Comparison of ENCODE assay signal across 16 cellular contexts in the genomic region with DNA sequence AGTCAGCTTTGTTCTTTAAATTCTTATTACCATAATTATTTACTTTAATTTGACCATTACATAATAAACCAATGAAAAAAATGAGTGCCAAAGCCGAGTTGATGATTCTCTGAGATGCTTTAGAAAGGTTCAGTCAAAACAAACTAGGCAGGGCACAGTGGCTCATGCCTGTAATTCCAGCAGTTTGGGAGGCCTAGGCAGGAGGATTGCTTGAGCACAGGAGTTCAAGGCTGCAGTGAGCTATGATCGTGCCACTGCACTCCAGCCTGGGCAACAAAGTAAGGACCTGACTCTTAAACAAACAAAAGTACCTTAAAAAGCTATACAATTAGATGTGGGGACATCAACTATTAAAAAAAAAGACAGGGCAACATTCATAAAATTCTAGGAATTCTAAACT.
DNase-seq lines count a peak whose midpoint lies in the region; ATAC-seq and TF ChIP-seq lines count a peak whose summit lies in the region.
"Had no signal": no experiment of that assay in that cellular context is flagged by ENCODE, and none has a peak within 500 bp of the region (broad histone marks: within the 10 kb centered on the region; RNA-seq: fewer than 3 reads in every experiment).

No MANE protein-coding gene starts in this region.

- no peak for DNase-seq in activated CD4-positive, alpha-beta T cell treated with anti-CD3 and anti-CD28 coated beads for 36 hours
- DNase-seq in activated CD4-positive, alpha-beta T cell treated with anti-CD3 and anti-CD28 coated beads, Interleukin-2, amount 50 U/mL, for 1 hour: no peak
- no peak for DNase-seq in CD4-positive, alpha-beta T cell
- DNase-seq in activated CD8-positive, alpha-beta T cell treated with anti-CD3 and anti-CD28 coated beads, Interleukin-2, amount 10 ng/mL, durations not matched to agents 7 days and 5 days: no peak
- DNase-seq in naive thymus-derived CD8-positive, alpha-beta T cell: no peak
- DNase-seq in tibial nerve (ENCODE audit: low spot score in 2 of 2) (no peak), NCI-H1048 (lab: John Stamatoyannopoulos, UW) (no peak)
- DNase-seq: BE2C, DND-41, GOT3, NCI-H1092 treated with DMSO at 0.1 percent for 48 hours, NCI-H2081 treated with DMSO at 0.1 percent for 48 hours, NCI-H510A, NCI-H774 had no signal

- H3K27ac ChIP-seq in CD4-positive, alpha-beta T cell (ENCODE audit: low read depth, low read length): no peak overlapping the region
- no peak overlapping the region for H3K27ac ChIP-seq in tibial nerve
- H3K27ac ChIP-seq: 22Rv1 had no signal

- H3K36me3 Mint-ChIP-seq in activated CD4-positive, alpha-beta T cell treated with anti-CD3 and anti-CD28 coated beads for 36 hours (ENCODE audit: low read depth): peaks cover 21% of the 10 kb centered on the region
- H3K36me3 Mint-ChIP-seq in CD4-positive, alpha-beta T cell (ENCODE audit: low read depth): peaks cover 39% of the 10 kb centered on the region
- H3K36me3 Mint-ChIP-seq in activated CD8-positive, alpha-beta T cell treated with anti-CD3 and anti-CD28 coated beads, Interleukin-2, amount 10 ng/mL, durations not matched to agents 7 days and 5 days (ENCODE audit: low read depth): peaks cover 9% of the 10 kb centered on the region
- H3K36me3 Mint-ChIP-seq in naive thymus-derived CD8-positive, alpha-beta T cell: peaks cover 7 to 39% (median 15%) of the 10 kb centered on the region in 3 donors

- peak; percentile 20 for ATAC-seq in activated CD4-positive, alpha-beta T cell treated with anti-CD3 and anti-CD28 coated beads for 36 hours
- ATAC-seq in CD4-positive, alpha-beta T cell (ENCODE audit: poor library complexity): peak; percentile 27
- peak; percentile 41 for ATAC-seq in activated CD8-positive, alpha-beta T cell treated with anti-CD3 and anti-CD28 coated beads, Interleukin-2, amount 10 ng/mL, durations not matched to agents 7 days and 5 days
- ATAC-seq in naive thymus-derived CD8-positive, alpha-beta T cell: peak; percentile 33 to 52
- ATAC-seq in HG03521 (IDR thresholded peaks at IDR 0.05; ENCODE audit: unreplicated experiment): no peak

- H3K4me1 ChIP-seq in tibial nerve: peaks cover 0 to 37% (median 7%) of the 10 kb centered on the region in 4 donors
- H3K4me1 ChIP-seq: BE2C had no signal

- WGBS in tibial nerve, 2 donors: 80 to 89% methylated on average over 2 of the region's 2 CpGs

- CTCF ChIA-PET in activated CD4-positive, alpha-beta T cell treated with anti-CD3 and anti-CD28 coated beads for 36 hours (lab: Charles Lee): interaction anchor here (0.7 to 1.5 kb wide), 5 partner anchors 10 to 122 kb away, joined by 3 to 8 read pairs (median 4); no protein-coding TSS in a partner anchor
- CTCF ChIA-PET in CD4-positive, alpha-beta T cell (lab: Charles Lee): interaction anchor here (0.8 to 1.4 kb wide), 2 partner anchors 10 to 62 kb away, joined by 4 read pairs; no protein-coding TSS in a partner anchor
- CTCF ChIA-PET in activated CD8-positive, alpha-beta T cell treated with anti-CD3 and anti-CD28 coated beads, Interleukin-2, amount 10 ng/mL, durations not matched to agents 7 days and 5 days (lab: Charles Lee): interaction anchor here (1.0 to 2.0 kb wide), 7 partner anchors 10 to 123 kb away, joined by 3 to 10 read pairs (median 4); no protein-coding TSS in a partner anchor

- peaks cover 0 to 21% (median 0%) of the 10 kb centered on the region in 3 donors for H3K36me3 ChIP-seq in tibial nerve

- POLR2A ChIA-PET in activated CD4-positive, alpha-beta T cell treated with anti-CD3 and anti-CD28 coated beads for 36 hours (lab: Charles Lee): interaction anchor here (0.7 kb wide), 1 partner anchor 9 kb away, joined by 3 read pairs; no protein-coding TSS in a partner anchor
- POLR2A ChIA-PET in CD4-positive, alpha-beta T cell (lab: Charles Lee): interaction anchor here (0.8 to 3.6 kb wide), 9 partner anchors 9 to 74 kb away, joined by 3 to 39 read pairs (median 6); a partner anchor contains a TSS
- POLR2A ChIA-PET in activated CD8-positive, alpha-beta T cell treated with anti-CD3 and anti-CD28 coated beads, Interleukin-2, amount 10 ng/mL, durations not matched to agents 7 days and 5 days (lab: Charles Lee): interaction anchor here (1.1 kb wide), 1 partner anchor 10 kb away, joined by 6 read pairs; no protein-coding TSS in a partner anchor
- POLR2A ChIA-PET in naive thymus-derived CD8-positive, alpha-beta T cell (lab: Charles Lee): interaction anchor here (0.6 to 1.5 kb wide), 4 partner anchors 10 to 83 kb away, joined by 3 to 4 read pairs (median 3); no protein-coding TSS in a partner anchor

- no peak for TF ChIP-seq POLR2A in tibial nerve (IDR thresholded peaks at IDR 0.05)

- H3K4me3 Mint-ChIP-seq in activated CD4-positive, alpha-beta T cell treated with anti-CD3 and anti-CD28 coated beads for 36 hours: no peak overlapping the region
- H3K4me3 Mint-ChIP-seq in CD4-positive, alpha-beta T cell: no peak overlapping the region
- H3K4me3 Mint-ChIP-seq in activated CD8-positive, alpha-beta T cell treated with anti-CD3 and anti-CD28 coated beads, Interleukin-2, amount 10 ng/mL, durations not matched to agents 7 days and 5 days: no peak overlapping the region
- H3K4me3 Mint-ChIP-seq in naive thymus-derived CD8-positive, alpha-beta T cell: peak overlapping the region in 1 of 10 donors; percentile 81

- H3K27me3 ChIP-seq in CD4-positive, alpha-beta T cell (ENCODE audit: control insufficient read depth, insufficient read depth, low read length): no peaks in the 10 kb centered on the region
- no peaks in the 10 kb centered on the region for H3K27me3 ChIP-seq in tibial nerve
- H3K27me3 ChIP-seq: BE2C had no signal

- no peaks in the 10 kb centered on the region for H3K9me3 ChIP-seq in CD4-positive, alpha-beta T cell (ENCODE audit: control insufficient read depth, low read length)
- no peaks in the 10 kb centered on the region for H3K9me3 ChIP-seq in tibial nerve
- H3K9me3 ChIP-seq: BE2C had no signal

- no peaks in the 10 kb centered on the region for H3K27me3 Mint-ChIP-seq in activated CD4-positive, alpha-beta T cell treated with anti-CD3 and anti-CD28 coated beads for 36 hours
- H3K27me3 Mint-ChIP-seq in CD4-positive, alpha-beta T cell: no peaks in the 10 kb centered on the region
- no peaks in the 10 kb centered on the region for H3K27me3 Mint-ChIP-seq in activated CD8-positive, alpha-beta T cell treated with anti-CD3 and anti-CD28 coated beads, Interleukin-2, amount 10 ng/mL, durations not matched to agents 7 days and 5 days (ENCODE audit: low read depth)
- H3K27me3 Mint-ChIP-seq in naive thymus-derived CD8-positive, alpha-beta T cell: peaks cover 0 to 2% (median 0%) of the 10 kb centered on the region in 5 donors

- H3K27ac Mint-ChIP-seq in activated CD4-positive, alpha-beta T cell treated with anti-CD3 and anti-CD28 coated beads for 36 hours: no peak overlapping the region
- peak overlapping the region; percentile 70 for H3K27ac Mint-ChIP-seq in CD4-positive, alpha-beta T cell
- no peak overlapping the region for H3K27ac Mint-ChIP-seq in activated CD8-positive, alpha-beta T cell treated with anti-CD3 and anti-CD28 coated beads, Interleukin-2, amount 10 ng/mL, durations not matched to agents 7 days and 5 days
- peak overlapping the region in 3 of 10 donors; percentile 25 to 99 (median 93) for H3K27ac Mint-ChIP-seq in naive thymus-derived CD8-positive, alpha-beta T cell

- TF ChIP-seq EP300 in tibial nerve (IDR thresholded peaks at IDR 0.05): no peak

- H3K4me3 ChIP-seq in tibial nerve: no peak overlapping the region

- peaks cover 30% of the 10 kb centered on the region for H3K4me1 Mint-ChIP-seq in activated CD4-positive, alpha-beta T cell treated with anti-CD3 and anti-CD28 coated beads for 36 hours
- H3K4me1 Mint-ChIP-seq in CD4-positive, alpha-beta T cell (ENCODE audit: low read depth): peaks cover 32% of the 10 kb centered on the region
- H3K4me1 Mint-ChIP-seq in activated CD8-positive, alpha-beta T cell treated with anti-CD3 and anti-CD28 coated beads, Interleukin-2, amount 10 ng/mL, durations not matched to agents 7 days and 5 days (ENCODE audit: low read depth): peaks cover 18% of the 10 kb centered on the region
- H3K4me1 Mint-ChIP-seq in naive thymus-derived CD8-positive, alpha-beta T cell: peaks cover 14 to 18% (median 17%) of the 10 kb centered on the region in 4 donors

- TF ChIP-seq CTCF in CD4-positive, alpha-beta T cell (IDR thresholded peaks at IDR 0.05): no peak
- TF ChIP-seq CTCF in tibial nerve (IDR thresholded peaks at IDR 0.05): no peak

- intact Hi-C loops in activated CD4-positive, alpha-beta T cell treated with anti-CD3 and anti-CD28 coated beads for 36 hours (cut with DNase I, micrococcal nuclease): no loop called here
- intact Hi-C loops in CD4-positive, alpha-beta T cell (cut with DNase I, micrococcal nuclease): no loop called here

- peaks cover 6% of the 10 kb centered on the region for H3K9me3 Mint-ChIP-seq in activated CD4-positive, alpha-beta T cell treated with anti-CD3 and anti-CD28 coated beads for 36 hours (ENCODE audit: low read depth)
- H3K9me3 Mint-ChIP-seq in CD4-positive, alpha-beta T cell: peaks cover 2% of the 10 kb centered on the region
- H3K9me3 Mint-ChIP-seq in activated CD8-positive, alpha-beta T cell treated with anti-CD3 and anti-CD28 coated beads, Interleukin-2, amount 10 ng/mL, durations not matched to agents 7 days and 5 days (ENCODE audit: insufficient read depth): peaks cover 7% of the 10 kb centered on the region
- peaks cover 0 to 12% (median 5%) of the 10 kb centered on the region in 9 donors for H3K9me3 Mint-ChIP-seq in naive thymus-derived CD8-positive, alpha-beta T cell
